ENCODE assay signal across 8 cellular contexts in genomic region chr20:63857751-63858392, GRCh38. TPM values are rescaled to one million over a fixed set of nuclear protein-coding genes. Genes with fewer than 3 reads are reported as not detected.
DNase-seq lines count a peak whose midpoint lies in the region; ATAC-seq and TF ChIP-seq lines count a peak whose summit lies in the region.
"Had no signal": no experiment of that assay in that cellular context is flagged by ENCODE, and none has a peak within 500 bp of the region (broad histone marks: within the 10 kb centered on the region; RNA-seq: fewer than 3 reads in every experiment).

No MANE protein-coding gene starts in this region.

- no peak for DNase-seq in CD4-positive, alpha-beta T cell
- no peak for DNase-seq in activated naive CD8-positive, alpha-beta T cell treated with anti-CD3 and anti-CD28 coated beads, Interleukin-2, amount 50 U/mL, for 24 hours
- peak; percentile 76 for DNase-seq in mesenchymal stem cell
- DNase-seq in GF-D8 (lab: John Stamatoyannopoulos, UW) = no peak
- no peak for DNase-seq in cerebellum (ENCODE audit: low spot score)

- H3K36me3 ChIP-seq in mesenchymal stem cell (ENCODE audit: control insufficient read depth in 1 of 2, insufficient read depth in 2 of 2, low read depth in 1 of 2, low read length in 2 of 2) = peaks cover 16 to 25% of the 10 kb centered on the region in 2 experiments

- CTCF ChIA-PET in CD4-positive, alpha-beta T cell (lab: Charles Lee) = interaction anchor here (0.8 to 1.2 kb wide), 2 partner anchors 72 kb away, joined by 3 to 4 read pairs; no protein-coding TSS in a partner anchor

- H2BK15ac ChIP-seq in mesenchymal stem cell (ENCODE audit: low read depth, poor library complexity, severe bottlenecking) = peak overlapping the region; percentile 97

- H3K14ac ChIP-seq in mesenchymal stem cell (ENCODE audit: low read length in 2 of 2) = peak overlapping the region in 1 of 2 experiments; percentile 26

- H3K9me3 ChIP-seq in CD4-positive, alpha-beta T cell (ENCODE audit: control insufficient read depth, low read length) = no peaks in the 10 kb centered on the region
- H3K9me3 ChIP-seq in mesenchymal stem cell (ENCODE audit: control insufficient read depth, low read length) = no peaks in the 10 kb centered on the region

- intact Hi-C loops in CD4-positive, alpha-beta T cell (cut with DNase I, micrococcal nuclease) = no loop called here

- no peak overlapping the region for H2BK5ac ChIP-seq in mesenchymal stem cell (ENCODE audit: low read depth, low read length, poor library complexity, severe bottlenecking)

- no peak for ATAC-seq in CD4-positive, alpha-beta T cell (ENCODE audit: poor library complexity)
- peak; percentile 8 for ATAC-seq in activated naive CD8-positive, alpha-beta T cell treated with anti-CD3 and anti-CD28 coated beads, Interleukin-2, amount 50 U/mL, for 24 hours
- ATAC-seq in GM18498 (IDR thresholded peaks at IDR 0.05; ENCODE audit: unreplicated experiment) = no peak

- H3K4me3 ChIP-seq in mesenchymal stem cell (ENCODE audit: insufficient read depth in 1 of 2, low read depth in 1 of 2, low read length in 2 of 2) = no peak overlapping the region

- peak overlapping the region; percentile 13 for H3K4me2 ChIP-seq in mesenchymal stem cell (ENCODE audit: low read length, poor library complexity, severe bottlenecking)

- H2BK12ac ChIP-seq in mesenchymal stem cell (ENCODE audit: low read length in 2 of 2) = peak overlapping the region; percentile 94 to 99

- peak overlapping the region; percentile 98 for H2BK120ac ChIP-seq in mesenchymal stem cell (ENCODE audit: low read depth, low read length)

- H3K9me3 Mint-ChIP-seq in CD4-positive, alpha-beta T cell = no peaks in the 10 kb centered on the region
- H3K9me3 Mint-ChIP-seq in activated naive CD8-positive, alpha-beta T cell treated with anti-CD3 and anti-CD28 coated beads, Interleukin-2, amount 50 U/mL, for 24 hours = no peaks in the 10 kb centered on the region

- H3K36me3 Mint-ChIP-seq in CD4-positive, alpha-beta T cell (ENCODE audit: low read depth) = peaks cover 7% of the 10 kb centered on the region
- H3K36me3 Mint-ChIP-seq in activated naive CD8-positive, alpha-beta T cell treated with anti-CD3 and anti-CD28 coated beads, Interleukin-2, amount 50 U/mL, for 24 hours (ENCODE audit: low read depth) = no peaks in the 10 kb centered on the region

- peak overlapping the region; percentile 36 for H3K27ac Mint-ChIP-seq in CD4-positive, alpha-beta T cell
- H3K27ac Mint-ChIP-seq in activated naive CD8-positive, alpha-beta T cell treated with anti-CD3 and anti-CD28 coated beads, Interleukin-2, amount 50 U/mL, for 24 hours = no peak overlapping the region

- peak overlapping the region; percentile 98 for H4K8ac ChIP-seq in mesenchymal stem cell (ENCODE audit: low read length)

- H3K4ac ChIP-seq in mesenchymal stem cell (ENCODE audit: low read depth in 1 of 2, low read length in 2 of 2) = peak overlapping the region; percentile 50 to 99

- no peak overlapping the region for H2AFZ ChIP-seq in mesenchymal stem cell (ENCODE audit: low read depth, low read length)

- peak overlapping the region; percentile 97 to 100 for H3K18ac ChIP-seq in mesenchymal stem cell (ENCODE audit: low read depth in 1 of 2, low read length in 2 of 2)

- H3K27ac ChIP-seq in CD4-positive, alpha-beta T cell (ENCODE audit: low read depth, low read length) = no peak overlapping the region
- peak overlapping the region; percentile 69 for H3K27ac ChIP-seq in mesenchymal stem cell (ENCODE audit: low read length, poor library complexity, severe bottlenecking)

- peaks cover 23% of the 10 kb centered on the region for H3K4me1 Mint-ChIP-seq in CD4-positive, alpha-beta T cell (ENCODE audit: low read depth)
- H3K4me1 Mint-ChIP-seq in activated naive CD8-positive, alpha-beta T cell treated with anti-CD3 and anti-CD28 coated beads, Interleukin-2, amount 50 U/mL, for 24 hours = peaks cover 24% of the 10 kb centered on the region

- H3K27me3 Mint-ChIP-seq in CD4-positive, alpha-beta T cell = no peaks in the 10 kb centered on the region
- H3K27me3 Mint-ChIP-seq in activated naive CD8-positive, alpha-beta T cell treated with anti-CD3 and anti-CD28 coated beads, Interleukin-2, amount 50 U/mL, for 24 hours = no peaks in the 10 kb centered on the region

- peak overlapping the region; percentile 38 for H3K9ac ChIP-seq in mesenchymal stem cell (ENCODE audit: low read length)

- peaks cover 25% of the 10 kb centered on the region for H3K79me1 ChIP-seq in mesenchymal stem cell (replicated peaks; ENCODE audit: low read length, poor library complexity, severe bottlenecking)

- no peaks in the 10 kb centered on the region for H3K27me3 ChIP-seq in CD4-positive, alpha-beta T cell (ENCODE audit: control insufficient read depth, insufficient read depth, low read length)
- peaks cover 0 to 39% of the 10 kb centered on the region in 2 experiments for H3K27me3 ChIP-seq in mesenchymal stem cell (ENCODE audit: control insufficient read depth in 1 of 2, insufficient read depth in 1 of 2, low read length in 2 of 2)

- POLR2A ChIA-PET in CD4-positive, alpha-beta T cell (lab: Charles Lee) = interaction anchor here (0.6 kb wide), 1 partner anchor 39 kb away, joined by 3 read pairs; no protein-coding TSS in a partner anchor

- 15% methylated on average over 14 of the region's 14 CpGs for WGBS in mesenchymal stem cell

- H4K91ac ChIP-seq in mesenchymal stem cell (ENCODE audit: low read length) = peak overlapping the region; percentile 99

- H3K4me3 Mint-ChIP-seq in CD4-positive, alpha-beta T cell = no peak overlapping the region
- H3K4me3 Mint-ChIP-seq in activated naive CD8-positive, alpha-beta T cell treated with anti-CD3 and anti-CD28 coated beads, Interleukin-2, amount 50 U/mL, for 24 hours = no peak overlapping the region

- H3K23ac ChIP-seq in mesenchymal stem cell (ENCODE audit: low read length in 2 of 2) = peak overlapping the region; percentile 79 to 94

- H3K4me1 ChIP-seq in mesenchymal stem cell (ENCODE audit: control insufficient read depth, insufficient read depth, low read depth, low read length) = peaks cover 64% of the 10 kb centered on the region

- H2AK5ac ChIP-seq in mesenchymal stem cell (ENCODE audit: low read length, severe bottlenecking) = peak overlapping the region; percentile 77

- TF ChIP-seq CTCF in CD4-positive, alpha-beta T cell (IDR thresholded peaks at IDR 0.05) = no peak

RNA-seq across cellular contexts. Expression of gene ABHD16B, which starts 3.4 kb away (rescaled TPM):
- total RNA-seq in CD4-positive, alpha-beta T cell = not detected
- not detected for polyA plus RNA-seq in mesenchymal stem cell (2013, experiment 1 of 2)
- polyA plus RNA-seq in mesenchymal stem cell (2013, experiment 2 of 2) = not detected
- not detected for total RNA-seq in cerebellum
- total RNA-seq: posterior vena cava, temporal lobe had no signal

RNA-seq across cellular contexts. Expression of gene TPD52L2, which starts 7.2 kb away (rescaled TPM):
- total RNA-seq in CD4-positive, alpha-beta T cell = 10 to 100 TPM; 15.1 to 15.3 TPM
- 124 TPM for polyA plus RNA-seq in mesenchymal stem cell (2013, experiment 1 of 2)
- polyA plus RNA-seq in mesenchymal stem cell (2013, experiment 2 of 2) = 125 TPM
- total RNA-seq in cerebellum = 33.1 TPM

RNA-seq across cellular contexts. Expression of gene ZBTB46, which starts 26.8 kb away (rescaled TPM):
- under 1 TPM; 0.08 to 0.34 TPM for total RNA-seq in CD4-positive, alpha-beta T cell
- 3.8 TPM for polyA plus RNA-seq in mesenchymal stem cell (2013, experiment 1 of 2)
- 3.9 TPM for polyA plus RNA-seq in mesenchymal stem cell (2013, experiment 2 of 2)
- 20.3 TPM for total RNA-seq in cerebellum

RNA-seq across cellular contexts. Expression of gene DNAJC5, which starts 37.1 kb away (rescaled TPM):
- 10 to 100 TPM; 21.4 to 22.5 TPM for total RNA-seq in CD4-positive, alpha-beta T cell
- 25.4 TPM for polyA plus RNA-seq in mesenchymal stem cell (2013, experiment 1 of 2)
- 25.9 TPM for polyA plus RNA-seq in mesenchymal stem cell (2013, experiment 2 of 2)
- total RNA-seq in cerebellum = 53.4 TPM

Comparison
In these comparisons a context has a peak if more than half of its experiments do, and no peak if none do; other contexts are left out.
1. RNA of gene ZBTB46, which starts 26.8 kb away (total RNA-seq): 20.3 TPM in cerebellum (single experiment); 0.08 to 0.34 TPM in CD4-positive, alpha-beta T cell; every median in the first group is over 10 times any median in the second.